ENCODE assay signal across 1 cellular context in the genomic region with DNA sequence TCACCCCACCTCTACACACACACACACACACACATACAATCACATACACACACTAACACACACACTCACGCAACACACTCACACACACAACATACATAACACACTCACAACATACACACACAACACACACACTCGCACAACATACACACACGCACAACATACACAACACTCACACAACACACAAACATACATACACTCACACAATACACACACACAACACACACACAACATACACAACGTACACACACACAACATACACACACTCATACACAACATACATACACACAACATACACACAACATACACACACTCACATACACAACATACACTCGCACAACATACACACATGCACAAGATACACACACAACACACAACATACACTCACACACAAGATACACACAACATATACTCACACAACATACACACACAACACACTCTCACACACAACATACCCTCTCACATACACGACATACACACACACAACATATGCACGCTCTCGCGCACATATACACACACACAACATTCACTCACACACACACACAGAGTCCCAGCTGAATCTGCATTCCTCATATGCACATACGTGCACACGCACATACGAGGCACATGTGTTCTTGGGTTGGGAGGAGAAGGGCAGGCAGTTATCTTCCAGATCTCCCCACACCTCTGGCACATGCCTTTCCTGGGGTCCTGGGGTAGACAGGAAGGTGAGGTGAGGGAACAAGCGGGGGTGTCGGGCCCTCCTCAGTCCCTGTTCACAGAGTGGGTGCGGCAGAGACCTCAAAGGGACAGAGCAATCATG.
A peak's percentile ranks its signal among the peaks of the same experiment; 100 is the strongest.
TF ChIP-seq lines count a peak whose summit lies in the region.

No MANE protein-coding gene starts in this region.

TF ChIP-seq in HepG2, 621 proteins besides CTCF, POLR2A, EP300 and RAD21 (continued from another document and continues in another):
- TF ChIP-seq, protein P1, sequence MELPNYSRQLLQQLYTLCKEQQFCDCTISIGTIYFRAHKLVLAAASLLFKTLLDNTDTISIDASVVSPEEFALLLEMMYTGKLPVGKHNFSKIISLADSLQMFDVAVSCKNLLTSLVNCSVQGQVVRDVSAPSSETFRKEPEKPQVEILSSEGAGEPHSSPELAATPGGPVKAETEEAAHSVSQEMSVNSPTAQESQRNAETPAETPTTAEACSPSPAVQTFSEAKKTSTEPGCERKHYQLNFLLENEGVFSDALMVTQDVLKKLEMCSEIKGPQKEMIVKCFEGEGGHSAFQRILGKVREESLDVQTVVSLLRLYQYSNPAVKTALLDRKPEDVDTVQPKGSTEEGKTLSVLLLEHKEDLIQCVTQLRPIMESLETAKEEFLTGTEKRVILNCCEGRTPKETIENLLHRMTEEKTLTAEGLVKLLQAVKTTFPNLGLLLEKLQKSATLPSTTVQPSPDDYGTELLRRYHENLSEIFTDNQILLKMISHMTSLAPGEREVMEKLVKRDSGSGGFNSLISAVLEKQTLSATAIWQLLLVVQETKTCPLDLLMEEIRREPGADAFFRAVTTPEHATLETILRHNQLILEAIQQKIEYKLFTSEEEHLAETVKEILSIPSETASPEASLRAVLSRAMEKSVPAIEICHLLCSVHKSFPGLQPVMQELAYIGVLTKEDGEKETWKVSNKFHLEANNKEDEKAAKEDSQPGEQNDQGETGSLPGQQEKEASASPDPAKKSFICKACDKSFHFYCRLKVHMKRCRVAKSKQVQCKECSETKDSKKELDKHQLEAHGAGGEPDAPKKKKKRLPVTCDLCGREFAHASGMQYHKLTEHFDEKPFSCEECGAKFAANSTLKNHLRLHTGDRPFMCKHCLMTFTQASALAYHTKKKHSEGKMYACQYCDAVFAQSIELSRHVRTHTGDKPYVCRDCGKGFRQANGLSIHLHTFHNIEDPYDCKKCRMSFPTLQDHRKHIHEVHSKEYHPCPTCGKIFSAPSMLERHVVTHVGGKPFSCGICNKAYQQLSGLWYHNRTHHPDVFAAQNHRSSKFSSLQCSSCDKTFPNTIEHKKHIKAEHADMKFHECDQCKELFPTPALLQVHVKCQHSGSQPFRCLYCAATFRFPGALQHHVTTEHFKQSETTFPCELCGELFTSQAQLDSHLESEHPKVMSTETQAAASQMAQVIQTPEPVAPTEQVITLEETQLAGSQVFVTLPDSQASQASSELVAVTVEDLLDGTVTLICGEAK (IDR thresholded peaks at IDR 0.05) = peak; percentile 42
- TF ChIP-seq, protein P1 (CRISPR knock-in tag; IDR thresholded peaks at IDR 0.05) = no peak
- TF ChIP-seq KLF6 (CRISPR knock-in tag; IDR thresholded peaks at IDR 0.05) (no peak), ZNF563 (CRISPR knock-in tag; IDR thresholded peaks at IDR 0.05) (no peak), ZBTB1 (CRISPR knock-in tag; IDR thresholded peaks at IDR 0.05; ENCODE audit: borderline replicate concordance) (no peak), ZNF670 (CRISPR knock-in tag; IDR thresholded peaks at IDR 0.05; ENCODE audit: borderline replicate concordance) (no peak), KMT2A (CRISPR knock-in tag; IDR thresholded peaks at IDR 0.05) (no peak), ARNT2 (CRISPR knock-in tag; IDR thresholded peaks at IDR 0.05; ENCODE audit: low read depth) (no peak), ZFP36L1 (CRISPR knock-in tag; IDR thresholded peaks at IDR 0.05) (no peak), FOXA1 (IDR thresholded peaks at IDR 0.05) (peak; percentile 83), FOXA1 (CRISPR knock-in tag; IDR thresholded peaks at IDR 0.05) (no peak), ZFAT (CRISPR knock-in tag; conservative IDR thresholded peaks at IDR 0.05) (no peak), ZNF382 (CRISPR knock-in tag; IDR thresholded peaks at IDR 0.05; ENCODE audit: borderline replicate concordance) (no peak), ZNF570 (CRISPR knock-in tag; IDR thresholded peaks at IDR 0.05; ENCODE audit: borderline replicate concordance) (no peak), CERS6 (CRISPR knock-in tag; IDR thresholded peaks at IDR 0.05) (no peak), HDAC2 (CRISPR knock-in tag; IDR thresholded peaks at IDR 0.05) (no peak), ZNF776 (CRISPR knock-in tag; IDR thresholded peaks at IDR 0.05) (no peak), ATF7 (IDR thresholded peaks at IDR 0.05) (peak; percentile 57; the same call in 1 of the 2 replicates), ATF7 (CRISPR knock-in tag; IDR thresholded peaks at IDR 0.05) (no peak), NFKB2 (CRISPR knock-in tag; IDR thresholded peaks at IDR 0.05; ENCODE audit: borderline replicate concordance) (no peak), HNF1A (IDR thresholded peaks at IDR 0.05; ENCODE audit: low read depth) (no peak), HNF1A (CRISPR knock-in tag; IDR thresholded peaks at IDR 0.05; ENCODE audit: borderline replicate concordance) (no peak), MED13 (CRISPR knock-in tag; IDR thresholded peaks at IDR 0.05) (no peak), ZNF850 (CRISPR knock-in tag; conservative IDR thresholded peaks at IDR 0.05) (no peak), NFE2L2 (IDR thresholded peaks at IDR 0.05; ENCODE audit: low read length) (no peak), IRX3 (CRISPR knock-in tag; IDR thresholded peaks at IDR 0.05; ENCODE audit: borderline replicate concordance, low read depth) (no peak), MAFK (conservative IDR thresholded peaks at IDR 0.05 in 1 of 2, IDR thresholded peaks at IDR 0.05 in 1 of 2; ENCODE audit: low read length in 2 of 2) (no peak), MATR3 (CRISPR knock-in tag; IDR thresholded peaks at IDR 0.05) (no peak), ZNF660 (CRISPR knock-in tag; IDR thresholded peaks at IDR 0.05; ENCODE audit: borderline replicate concordance, low read depth) (no peak), ZNF556 (CRISPR knock-in tag; IDR thresholded peaks at IDR 0.05; ENCODE audit: borderline replicate concordance) (0 out of 2 replicates have a peak, but pooled peaks have one; percentile 31), ZNF619 (CRISPR knock-in tag; IDR thresholded peaks at IDR 0.05) (peak; percentile 32; the same call in 1 of the 2 replicates)
- TF ChIP-seq, protein P2, sequence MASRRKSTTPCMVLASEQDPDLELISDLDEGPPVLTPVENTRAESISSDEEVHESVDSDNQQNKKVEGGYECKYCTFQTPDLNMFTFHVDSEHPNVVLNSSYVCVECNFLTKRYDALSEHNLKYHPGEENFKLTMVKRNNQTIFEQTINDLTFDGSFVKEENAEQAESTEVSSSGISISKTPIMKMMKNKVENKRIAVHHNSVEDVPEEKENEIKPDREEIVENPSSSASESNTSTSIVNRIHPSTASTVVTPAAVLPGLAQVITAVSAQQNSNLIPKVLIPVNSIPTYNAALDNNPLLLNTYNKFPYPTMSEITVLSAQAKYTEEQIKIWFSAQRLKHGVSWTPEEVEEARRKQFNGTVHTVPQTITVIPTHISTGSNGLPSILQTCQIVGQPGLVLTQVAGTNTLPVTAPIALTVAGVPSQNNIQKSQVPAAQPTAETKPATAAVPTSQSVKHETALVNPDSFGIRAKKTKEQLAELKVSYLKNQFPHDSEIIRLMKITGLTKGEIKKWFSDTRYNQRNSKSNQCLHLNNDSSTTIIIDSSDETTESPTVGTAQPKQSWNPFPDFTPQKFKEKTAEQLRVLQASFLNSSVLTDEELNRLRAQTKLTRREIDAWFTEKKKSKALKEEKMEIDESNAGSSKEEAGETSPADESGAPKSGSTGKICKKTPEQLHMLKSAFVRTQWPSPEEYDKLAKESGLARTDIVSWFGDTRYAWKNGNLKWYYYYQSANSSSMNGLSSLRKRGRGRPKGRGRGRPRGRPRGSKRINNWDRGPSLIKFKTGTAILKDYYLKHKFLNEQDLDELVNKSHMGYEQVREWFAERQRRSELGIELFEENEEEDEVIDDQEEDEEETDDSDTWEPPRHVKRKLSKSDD (CRISPR knock-in tag; IDR thresholded peaks at IDR 0.05; ENCODE audit: low read depth) = no peak
- TF ChIP-seq, protein P3, sequence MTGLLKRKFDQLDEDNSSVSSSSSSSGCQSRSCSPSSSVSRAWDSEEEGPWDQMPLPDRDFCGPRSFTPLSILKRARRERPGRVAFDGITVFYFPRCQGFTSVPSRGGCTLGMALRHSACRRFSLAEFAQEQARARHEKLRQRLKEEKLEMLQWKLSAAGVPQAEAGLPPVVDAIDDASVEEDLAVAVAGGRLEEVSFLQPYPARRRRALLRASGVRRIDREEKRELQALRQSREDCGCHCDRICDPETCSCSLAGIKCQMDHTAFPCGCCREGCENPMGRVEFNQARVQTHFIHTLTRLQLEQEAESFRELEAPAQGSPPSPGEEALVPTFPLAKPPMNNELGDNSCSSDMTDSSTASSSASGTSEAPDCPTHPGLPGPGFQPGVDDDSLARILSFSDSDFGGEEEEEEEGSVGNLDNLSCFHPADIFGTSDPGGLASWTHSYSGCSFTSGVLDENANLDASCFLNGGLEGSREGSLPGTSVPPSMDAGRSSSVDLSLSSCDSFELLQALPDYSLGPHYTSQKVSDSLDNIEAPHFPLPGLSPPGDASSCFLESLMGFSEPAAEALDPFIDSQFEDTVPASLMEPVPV (CRISPR knock-in tag; IDR thresholded peaks at IDR 0.05) = no peak
